8 cellular contexts compared by ENCODE assay signal in genomic region chr10:87765666-87766376, GRCh38.
"Had no signal": no experiment of that assay in that cellular context is flagged by ENCODE, and none has a peak within 500 bp of the region (broad histone marks: within the 10 kb centered on the region; RNA-seq: fewer than 3 reads in every experiment).

No MANE protein-coding gene starts in this region.

- H3K4me1 Mint-ChIP-seq: IgD-negative memory B cell had no signal

- DNase-seq: GM23248, GOT3, H9, HCEC 1CT, HFFc6, KBM-7 had no signal

- ATAC-seq: HepG2 had no signal

- H3K4me3 Mint-ChIP-seq: H9, HFFc6, IgD-negative memory B cell had no signal

- H3K27ac Mint-ChIP-seq: H9, HFFc6, IgD-negative memory B cell had no signal

- H3K9me3 Mint-ChIP-seq: H9, HFFc6, IgD-negative memory B cell had no signal

- H3K27me3 Mint-ChIP-seq: IgD-negative memory B cell had no signal
